Comparison of ENCODE assay signal across 20 cellular contexts in the genomic region with DNA sequence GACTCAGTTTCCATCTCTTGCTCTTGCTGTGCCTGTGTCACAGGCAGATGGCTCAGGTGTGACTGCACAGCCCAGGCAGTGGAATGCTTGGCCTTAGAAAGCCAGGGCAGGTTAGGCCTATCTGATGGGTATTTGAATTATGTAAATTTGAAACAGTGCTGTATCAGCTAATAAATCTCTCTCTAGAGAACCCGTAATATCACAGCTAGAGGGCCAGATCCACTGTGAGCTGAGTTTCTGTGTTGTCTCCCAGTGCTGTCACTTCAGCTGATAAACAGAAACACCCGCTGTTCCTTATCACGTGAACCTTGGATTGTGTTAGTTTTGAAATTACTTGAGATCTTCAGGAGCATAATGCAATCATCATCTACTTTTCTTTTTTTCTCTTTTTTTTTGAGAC. TPM values are rescaled to one million over a fixed set of nuclear protein-coding genes. Genes with fewer than 3 reads are reported as not detected.
"Had no signal": no experiment of that assay in that cellular context is flagged by ENCODE, and none has a peak within 500 bp of the region (broad histone marks: within the 10 kb centered on the region; RNA-seq: fewer than 3 reads in every experiment).

No MANE protein-coding gene starts in this region.

- H3K9me3 ChIP-seq: esophagus squamous epithelium, mucosa of descending colon, ovary, right atrium auricular region, sigmoid colon, suprapubic skin, tibial artery, upper lobe of left lung, uterus had no signal

- H3K4me1 Mint-ChIP-seq: naive thymus-derived CD8-positive, alpha-beta T cell had no signal

- H3K27ac ChIP-seq: dorsolateral prefrontal cortex, epithelial cell of prostate, esophagus squamous epithelium, hepatocyte, ovary, right atrium auricular region, sigmoid colon, skin epidermis, suprapubic skin, tibial artery, upper lobe of left lung, uterus had no signal

- DNase-seq: cortex of kidney; dorsolateral prefrontal cortex; effector CD8-positive, alpha-beta T cell; esophagus squamous epithelium; foreskin fibroblast; mammary epithelial cell; naive thymus-derived CD8-positive, alpha-beta T cell; ovary; sigmoid colon; stimulated activated CD4-positive, alpha-beta T cell treated with anti-CD3 and anti-CD28 coated beads, Interleukin-12 subunit alpha, Interleukin-12 subunit beta, amount 100 ng/mL, for 4 hours; stimulated activated naive CD4-positive, alpha-beta T cell treated with Interleukin-2 at 50 U/mL for 16 hours; tibial artery; upper lobe of left lung; uterus had no signal

- H3K4me3 ChIP-seq: dorsolateral prefrontal cortex, esophagus squamous epithelium, hepatocyte, mucosa of descending colon, ovary, right atrium auricular region, sigmoid colon, skin epidermis, suprapubic skin, tibial artery, upper lobe of left lung, uterus had no signal

- H3K36me3 ChIP-seq: ovary, uterus had no signal

- H3K4me3 Mint-ChIP-seq: naive thymus-derived CD8-positive, alpha-beta T cell had no signal

- H3K9me3 Mint-ChIP-seq: naive thymus-derived CD8-positive, alpha-beta T cell had no signal

- H2AFZ ChIP-seq: hepatocyte had no signal

- H3K27me3 Mint-ChIP-seq: naive thymus-derived CD8-positive, alpha-beta T cell had no signal

- H3K4me2 ChIP-seq: hepatocyte had no signal

- H3K27me3 ChIP-seq: dorsolateral prefrontal cortex, esophagus squamous epithelium, hepatocyte, ovary, right atrium auricular region, sigmoid colon, suprapubic skin, tibial artery, upper lobe of left lung, uterus had no signal

- H3K4me1 ChIP-seq: suprapubic skin, uterus had no signal

RNA-seq across cellular contexts. Expression of a gene that starts 21.5 kb away (rescaled TPM):
- polyA plus RNA-seq: mammary epithelial cell had no signal
